Comparison of ENCODE assay signal across 8 cellular contexts in the genomic region with DNA sequence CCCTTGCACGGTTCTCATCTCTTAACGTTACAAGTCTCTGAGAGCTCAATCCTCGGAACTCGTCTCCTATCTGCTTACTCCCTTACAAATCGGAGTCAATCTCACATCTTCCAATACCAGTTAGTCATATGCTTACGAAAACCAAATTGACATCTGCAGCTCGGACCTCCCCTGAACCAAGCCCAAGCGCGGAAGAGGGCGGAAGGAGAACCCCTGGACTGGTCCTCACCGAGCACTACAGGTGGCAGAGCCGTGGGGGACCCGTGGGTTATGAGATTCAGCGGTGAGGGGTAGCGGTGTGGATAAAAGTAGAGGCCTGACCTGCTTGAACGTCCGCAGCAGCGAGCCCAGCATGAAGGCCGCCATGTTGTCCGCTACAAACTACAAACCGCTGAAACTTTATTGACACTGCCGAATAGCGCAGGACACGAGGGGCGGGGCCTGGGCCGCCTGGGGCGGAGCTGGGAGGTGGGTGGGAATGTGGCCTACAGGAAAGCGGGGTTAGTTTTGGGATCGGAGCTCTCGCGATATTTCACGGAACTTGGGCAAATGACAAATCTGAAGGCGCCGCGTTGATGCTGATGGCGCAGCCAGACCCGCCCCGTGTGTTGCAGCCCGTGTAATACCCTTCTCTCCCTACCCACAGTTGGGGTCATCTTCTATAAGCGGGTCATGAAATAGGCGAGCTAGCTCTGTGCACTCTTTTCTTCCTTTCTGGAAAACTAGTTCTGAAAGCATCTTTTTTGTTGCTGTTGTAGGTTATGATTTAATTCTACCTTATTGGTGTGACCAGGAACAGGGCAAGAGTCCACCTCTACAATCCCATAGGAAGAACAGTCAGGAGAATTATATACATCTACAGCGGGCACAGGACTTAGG. TPM values are rescaled to one million over a fixed set of nuclear protein-coding genes. Genes with fewer than 3 reads are reported as not detected.
DNase-seq lines count a peak whose midpoint lies in the region; ATAC-seq and TF ChIP-seq lines count a peak whose summit lies in the region.

A gene (minus strand): TSS at position 383 of the 879 bp plus-strand sequence. CDS start 17 bp downstream, at position 366.

- no peaks in the 10 kb centered on the region for H3K27me3 ChIP-seq in CD8-positive, alpha-beta memory T cell (ENCODE audit: insufficient read depth, low read length, poor library complexity, severe bottlenecking)
- no peaks in the 10 kb centered on the region for H3K27me3 ChIP-seq in lung (ENCODE audit: control insufficient read depth, insufficient read depth)

- no peaks in the 10 kb centered on the region for H3K27me3 Mint-ChIP-seq in CD8-positive, alpha-beta memory T cell

- H3K36me3 Mint-ChIP-seq in CD8-positive, alpha-beta memory T cell: peaks cover 0 to 29% (median 2%) of the 10 kb centered on the region in 3 donors

- H3K9me3 ChIP-seq in CD8-positive, alpha-beta memory T cell (ENCODE audit: low read length): no peaks in the 10 kb centered on the region
- no peaks in the 10 kb centered on the region for H3K9me3 ChIP-seq in lung (ENCODE audit: control insufficient read depth in 2 of 2, insufficient read depth in 1 of 2, low read length in 1 of 2)

- H3K4me3 ChIP-seq in CD8-positive, alpha-beta memory T cell (ENCODE audit: low read length): peak within 1 kb of the TSS; percentile 94
- peak within 1 kb of the TSS; percentile 76 for H3K4me3 ChIP-seq in lung

- peak within 1 kb of the TSS; percentile 87 to 95 (median 90) for H3K4me3 Mint-ChIP-seq in CD8-positive, alpha-beta memory T cell

- peaks cover 31 to 42% (median 39%) of the 10 kb centered on the region in 3 donors for H3K4me1 Mint-ChIP-seq in CD8-positive, alpha-beta memory T cell

- WGBS in lung, 2 donors: 3% methylated on average over 42 of the region's 42 CpGs

- H3K9me3 Mint-ChIP-seq in CD8-positive, alpha-beta memory T cell: no peaks in the 10 kb centered on the region

- peak within 1 kb of the TSS; percentile 88 for H3K27ac ChIP-seq in CD8-positive, alpha-beta memory T cell (ENCODE audit: low read depth, low read length)
- peak within 1 kb of the TSS; percentile 72 to 81 for H3K27ac ChIP-seq in lung (ENCODE audit: low read depth in 1 of 2, low read length in 1 of 2)

- peak within 1 kb of the TSS; percentile 87 to 99 (median 94) for H3K27ac Mint-ChIP-seq in CD8-positive, alpha-beta memory T cell

- peaks cover 13% of the 10 kb centered on the region for H3K4me1 ChIP-seq in CD8-positive, alpha-beta memory T cell (ENCODE audit: insufficient read depth, low read length)
- peaks cover 0 to 3% of the 10 kb centered on the region in 2 donors for H3K4me1 ChIP-seq in lung (ENCODE audit: control insufficient read depth in 2 of 2, insufficient read depth in 2 of 2, low read length in 2 of 2)

- CTCF ChIA-PET in CD8-positive, alpha-beta memory T cell (lab: Charles Lee): interaction anchor here (1.1 to 4.2 kb wide), 7 partner anchors 9 to 276 kb away, joined by 3 to 34 read pairs (median 5); a partner anchor contains a TSS

- ATAC-seq in GM19467 (IDR thresholded peaks at IDR 0.05; ENCODE audit: unreplicated experiment) (peak; percentile 88), lung (ENCODE audit: insufficient read depth, low FRiP score) (peak; percentile 99)

- peak; percentile 96 to 98 (median 98) for DNase-seq in CD8-positive, alpha-beta memory T cell
- DNase-seq in HS-27A (ENCODE audit: low read depth): peak; percentile 92
- DNase-seq in NK-92 (lab: John Stamatoyannopoulos, UW; ENCODE audit: unreplicated experiment): peak; percentile 79
- peak; percentile 93 to 96 for DNase-seq in activated CD8-positive, alpha-beta memory T cell treated with anti-CD3 and anti-CD28 coated beads for 1 hour (ENCODE audit: extremely low read depth in 1 of 2, low read depth in 1 of 2)
- peak; percentile 98 for DNase-seq in effector CD8-positive, alpha-beta T cell (lab: John Stamatoyannopoulos, UW)
- peak; percentile 98 for DNase-seq in lung (ENCODE audit: low spot score)
- peak; percentile 97 to 98 (median 98) for DNase-seq in stimulated activated CD4-positive, alpha-beta T cell treated with anti-CD3 and anti-CD28 coated beads, TNF-alpha, amount 100 ng/mL, for 4 hours (ENCODE audit: low read depth in 3 of 3)

- POLR2A ChIA-PET in CD8-positive, alpha-beta memory T cell (lab: Charles Lee): interaction anchor here (0.7 to 4.4 kb wide), 7 partner anchors 12 to 1155 kb away, joined by 3 to 107 read pairs (median 5); a partner anchor contains a TSS

- H3K36me3 ChIP-seq in CD8-positive, alpha-beta memory T cell (ENCODE audit: insufficient read depth, low read length): peaks cover 1% of the 10 kb centered on the region
- H3K36me3 ChIP-seq in lung (ENCODE audit: control insufficient read depth in 2 of 2, insufficient read depth in 2 of 2, low read length in 2 of 2): peaks cover 2% of the 10 kb centered on the region in 2 donors

- TF ChIP-seq CTCF in lung (IDR thresholded peaks at IDR 0.05; ENCODE audit: control extremely low read depth, extremely low read depth): no peak

RNA-seq across cellular contexts. Expression of the gene that starts here (rescaled TPM):
- total RNA-seq in CD8-positive, alpha-beta memory T cell: 10 to 100 TPM; 41.0 to 41.4 TPM
- polyA plus RNA-seq in CD8-positive, alpha-beta memory T cell: 49.4 TPM
- 10 to 100 TPM; 24.3 to 39.7 TPM for total RNA-seq in lung
- 10 to 100 TPM; 13.4 to 22.6 TPM for polyA plus RNA-seq in lung

Comparison
In these comparisons a context has a peak if more than half of its experiments do, and no peak if none do; other contexts are left out.
1. Peak in every context shown above with its lines: DNase-seq, ATAC-seq, H3K4me3 ChIP-seq and H3K27ac ChIP-seq.